ENCODE assay signal across 8 cellular contexts in genomic region chr11:19953909-19954308, GRCh38.
DNase-seq lines count a peak whose midpoint lies in the region; ATAC-seq and TF ChIP-seq lines count a peak whose summit lies in the region.

No MANE protein-coding gene starts in this region.

- 57 to 72% methylated on average over 2 of the region's 2 CpGs for WGBS in testis, 2 donors
- 50% methylated on average over 2 of the region's 2 CpGs for WGBS in prostate gland

- intact Hi-C loops in Calu3 (cut with micrococcal nuclease; ENCODE audit: unreplicated experiment) (loop anchor here (2.0 to 5.0 kb wide), 2 partner anchors 25 to 47 kb away; no protein-coding TSS in a partner anchor), MCF 10A (cut with micrococcal nuclease) (loop anchor here (1.0 to 5.0 kb wide), 4 partner anchors 47 to 398 kb away; no protein-coding TSS in a partner anchor), testis (cut with DNase I; ENCODE audit: low total_unique reads) (no loop called here), prostate gland (cut with DNase I) (loop anchor here (5.0 kb wide), 2 partner anchors 158 to 403 kb away; no protein-coding TSS in a partner anchor)

- H3K4me3 ChIP-seq in kidney epithelial cell (ENCODE audit: low read depth, low read length) (no peak overlapping the region), testis (no peak overlapping the region), prostate gland (no peak overlapping the region)

- H3K36me3 Mint-ChIP-seq in Calu3 (ENCODE audit: insufficient read depth, unreplicated experiment) (no peaks in the 10 kb centered on the region), MCF 10A (ENCODE audit: insufficient read depth, unreplicated experiment) (peaks cover 24% of the 10 kb centered on the region)

- H3K27ac Mint-ChIP-seq in Calu3 (ENCODE audit: unreplicated experiment) (no peak overlapping the region), MCF 10A (ENCODE audit: low read depth, unreplicated experiment) (peak overlapping the region; percentile 14)

- H3K9me3 Mint-ChIP-seq in Calu3 (ENCODE audit: low read depth, unreplicated experiment), result no peaks in the 10 kb centered on the region
- no peaks in the 10 kb centered on the region for H3K9me3 Mint-ChIP-seq in MCF 10A (ENCODE audit: unreplicated experiment)

- H3K4me1 Mint-ChIP-seq in Calu3 (ENCODE audit: low read depth, unreplicated experiment), result peaks cover 38% of the 10 kb centered on the region
- peaks cover 41% of the 10 kb centered on the region for H3K4me1 Mint-ChIP-seq in MCF 10A (ENCODE audit: insufficient read depth, unreplicated experiment)

- no peak overlapping the region for H3K4me3 Mint-ChIP-seq in Calu3 (ENCODE audit: low read depth, unreplicated experiment)
- H3K4me3 Mint-ChIP-seq in MCF 10A (ENCODE audit: unreplicated experiment), result no peak overlapping the region

- H3K4me1 ChIP-seq in testis (no peaks in the 10 kb centered on the region), prostate gland (replicated peaks) (no peaks in the 10 kb centered on the region)

- TF ChIP-seq CTCF in Calu3 (IDR thresholded peaks at IDR 0.05; ENCODE audit: unreplicated experiment) (peak; percentile 48), MCF 10A (IDR thresholded peaks at IDR 0.05; ENCODE audit: unreplicated experiment) (peak; percentile 35), kidney epithelial cell (IDR thresholded peaks at IDR 0.05; ENCODE audit: insufficient read depth, low read length, poor library complexity, severe bottlenecking) (peak; percentile 72), testis (IDR thresholded peaks at IDR 0.05) (peak in 1 of 3 experiments; percentile 7), prostate gland (IDR thresholded peaks at IDR 0.05) (peak in 1 of 4 experiments; percentile 40)

- no peaks in the 10 kb centered on the region for H3K27me3 Mint-ChIP-seq in Calu3 (ENCODE audit: unreplicated experiment)
- H3K27me3 Mint-ChIP-seq in MCF 10A (ENCODE audit: insufficient read depth, unreplicated experiment), result no peaks in the 10 kb centered on the region

- no peaks in the 10 kb centered on the region for H3K9me3 ChIP-seq in testis
- H3K9me3 ChIP-seq in prostate gland, result no peaks in the 10 kb centered on the region

- DNase-seq in Calu3 (peak; percentile 45), NCI-H1092 treated with DMSO at 0.1 percent for 48 hours (lab: John Stamatoyannopoulos, UW) (peak; percentile 62), MCF 10A (ENCODE audit: unreplicated experiment) (peak; percentile 58), kidney epithelial cell (ENCODE audit: low read depth) (peak; percentile 64), testis (no peak), activated gamma-delta T cell treated with Interleukin-2 at 50 U/mL for 16 hours (no peak), prostate gland (ENCODE audit: low spot score) (no peak)

- POLR2A ChIA-PET in MCF 10A (lab: Yijun Ruan, JAX), result interaction anchor here (0.7 to 5.2 kb wide), 20 partner anchors 25 to 409 kb away, joined by 3 to 69 read pairs (median 6); partner anchors contain the start of gene HTATIP2

- H3K27ac ChIP-seq in testis (no peak overlapping the region), prostate gland (no peak overlapping the region)

- ATAC-seq in GM21825 (IDR thresholded peaks at IDR 0.05; ENCODE audit: unreplicated experiment), result no peak

- H3K27me3 ChIP-seq in kidney epithelial cell (ENCODE audit: control insufficient read depth, insufficient read depth, low read length) (no peaks in the 10 kb centered on the region), testis (no peaks in the 10 kb centered on the region), prostate gland (replicated peaks; ENCODE audit: insufficient read depth) (no peaks in the 10 kb centered on the region)

- BruUV-seq in Calu3 (replicated peaks; lab: Mats Ljungman, UMichigan), result no TSS peak
- TSS peak; percentile 72 for BruUV-seq in MCF 10A (replicated peaks; lab: Mats Ljungman, UMichigan)

- CTCF ChIA-PET in Calu3 (lab: Charles Lee), result interaction anchor here (0.6 to 3.0 kb wide), 20 partner anchors 14 to 396 kb away, joined by 3 to 25 read pairs (median 4); no protein-coding TSS in a partner anchor
- CTCF ChIA-PET in MCF 10A (lab: Yijun Ruan, JAX), result interaction anchor here (0.6 to 7.1 kb wide), 34 partner anchors 10 to 702 kb away, joined by 3 to 100 read pairs (median 4); partner anchors contain the start of gene HTATIP2

- H3K36me3 ChIP-seq in kidney epithelial cell (ENCODE audit: control insufficient read depth, insufficient read depth, low read length), result peaks cover 2% of the 10 kb centered on the region
- no peaks in the 10 kb centered on the region for H3K36me3 ChIP-seq in testis (ENCODE audit: low read depth, missing control alignments)
- no peaks in the 10 kb centered on the region for H3K36me3 ChIP-seq in prostate gland

- TF ChIP-seq POLR2A in testis (IDR thresholded peaks at IDR 0.05), result no peak
- no peak for TF ChIP-seq POLR2A in prostate gland (IDR thresholded peaks at IDR 0.05)

Comparison
In these comparisons a context has a peak if more than half of its experiments do, and no peak if none do; other contexts are left out.
1. DNase-seq: peak in Calu3 (single experiment), NCI-H1092 treated with DMSO at 0.1 percent for 48 hours (single experiment), MCF 10A (single experiment) and kidney epithelial cell (single experiment); none in testis (single experiment), activated gamma-delta T cell treated with Interleukin-2 at 50 U/mL for 16 hours (single experiment) and prostate gland (single experiment).